In genomic region chr4:25795566-25796454, GRCh38 we compare ENCODE assay signal across 1 cellular context.
TF ChIP-seq lines count a peak whose summit lies in the region.

No MANE protein-coding gene starts in this region.

TF ChIP-seq in SK-N-SH, 30 proteins besides CTCF, POLR2A, EP300 and RAD21 (continued from another document):
- TF ChIP-seq, protein P1, sequence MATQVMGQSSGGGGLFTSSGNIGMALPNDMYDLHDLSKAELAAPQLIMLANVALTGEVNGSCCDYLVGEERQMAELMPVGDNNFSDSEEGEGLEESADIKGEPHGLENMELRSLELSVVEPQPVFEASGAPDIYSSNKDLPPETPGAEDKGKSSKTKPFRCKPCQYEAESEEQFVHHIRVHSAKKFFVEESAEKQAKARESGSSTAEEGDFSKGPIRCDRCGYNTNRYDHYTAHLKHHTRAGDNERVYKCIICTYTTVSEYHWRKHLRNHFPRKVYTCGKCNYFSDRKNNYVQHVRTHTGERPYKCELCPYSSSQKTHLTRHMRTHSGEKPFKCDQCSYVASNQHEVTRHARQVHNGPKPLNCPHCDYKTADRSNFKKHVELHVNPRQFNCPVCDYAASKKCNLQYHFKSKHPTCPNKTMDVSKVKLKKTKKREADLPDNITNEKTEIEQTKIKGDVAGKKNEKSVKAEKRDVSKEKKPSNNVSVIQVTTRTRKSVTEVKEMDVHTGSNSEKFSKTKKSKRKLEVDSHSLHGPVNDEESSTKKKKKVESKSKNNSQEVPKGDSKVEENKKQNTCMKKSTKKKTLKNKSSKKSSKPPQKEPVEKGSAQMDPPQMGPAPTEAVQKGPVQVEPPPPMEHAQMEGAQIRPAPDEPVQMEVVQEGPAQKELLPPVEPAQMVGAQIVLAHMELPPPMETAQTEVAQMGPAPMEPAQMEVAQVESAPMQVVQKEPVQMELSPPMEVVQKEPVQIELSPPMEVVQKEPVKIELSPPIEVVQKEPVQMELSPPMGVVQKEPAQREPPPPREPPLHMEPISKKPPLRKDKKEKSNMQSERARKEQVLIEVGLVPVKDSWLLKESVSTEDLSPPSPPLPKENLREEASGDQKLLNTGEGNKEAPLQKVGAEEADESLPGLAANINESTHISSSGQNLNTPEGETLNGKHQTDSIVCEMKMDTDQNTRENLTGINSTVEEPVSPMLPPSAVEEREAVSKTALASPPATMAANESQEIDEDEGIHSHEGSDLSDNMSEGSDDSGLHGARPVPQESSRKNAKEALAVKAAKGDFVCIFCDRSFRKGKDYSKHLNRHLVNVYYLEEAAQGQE (IDR thresholded peaks at IDR 0.05; ENCODE audit: low read depth, low read length): no peak
- TF ChIP-seq, protein P2, sequence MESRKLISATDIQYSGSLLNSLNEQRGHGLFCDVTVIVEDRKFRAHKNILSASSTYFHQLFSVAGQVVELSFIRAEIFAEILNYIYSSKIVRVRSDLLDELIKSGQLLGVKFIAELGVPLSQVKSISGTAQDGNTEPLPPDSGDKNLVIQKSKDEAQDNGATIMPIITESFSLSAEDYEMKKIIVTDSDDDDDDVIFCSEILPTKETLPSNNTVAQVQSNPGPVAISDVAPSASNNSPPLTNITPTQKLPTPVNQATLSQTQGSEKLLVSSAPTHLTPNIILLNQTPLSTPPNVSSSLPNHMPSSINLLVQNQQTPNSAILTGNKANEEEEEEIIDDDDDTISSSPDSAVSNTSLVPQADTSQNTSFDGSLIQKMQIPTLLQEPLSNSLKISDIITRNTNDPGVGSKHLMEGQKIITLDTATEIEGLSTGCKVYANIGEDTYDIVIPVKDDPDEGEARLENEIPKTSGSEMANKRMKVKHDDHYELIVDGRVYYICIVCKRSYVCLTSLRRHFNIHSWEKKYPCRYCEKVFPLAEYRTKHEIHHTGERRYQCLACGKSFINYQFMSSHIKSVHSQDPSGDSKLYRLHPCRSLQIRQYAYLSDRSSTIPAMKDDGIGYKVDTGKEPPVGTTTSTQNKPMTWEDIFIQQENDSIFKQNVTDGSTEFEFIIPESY (IDR thresholded peaks at IDR 0.05; ENCODE audit: borderline replicate concordance, low read depth): no peak
